In genomic region chr17:42677921-42678781, GRCh38 we compare ENCODE assay signal across 1 cellular context.
TF ChIP-seq lines count a peak whose summit lies in the region.

No MANE protein-coding gene starts in this region.

TF ChIP-seq in HepG2, 621 proteins besides CTCF, POLR2A, EP300 and RAD21 (continued from another document and continues in another):
- TF ChIP-seq ZNF318 (CRISPR knock-in tag; IDR thresholded peaks at IDR 0.05): no peak
- TF ChIP-seq NFE2L1 (CRISPR knock-in tag; IDR thresholded peaks at IDR 0.05; ENCODE audit: borderline replicate concordance): 0 out of 2 replicates have a peak, but pooled peaks have one; percentile 68
- TF ChIP-seq SNRNP70 (IDR thresholded peaks at IDR 0.05; ENCODE audit: low read depth, low read length): no peak
- TF ChIP-seq ZMAT3 (CRISPR knock-in tag; conservative IDR thresholded peaks at IDR 0.05): no peak; the same call in 1 of the 2 replicates
- TF ChIP-seq CSRNP2 (CRISPR knock-in tag; conservative IDR thresholded peaks at IDR 0.05; ENCODE audit: low read depth): no peak
- no peak for TF ChIP-seq MATR3 (CRISPR knock-in tag; IDR thresholded peaks at IDR 0.05)
- no peak for TF ChIP-seq ELF4 (CRISPR knock-in tag; IDR thresholded peaks at IDR 0.05; ENCODE audit: borderline replicate concordance)
- TF ChIP-seq ZNF549 (CRISPR knock-in tag; IDR thresholded peaks at IDR 0.05): no peak; the same call in 1 of the 2 replicates
- peak; percentile 94 for TF ChIP-seq MAFG (CRISPR knock-in tag; IDR thresholded peaks at IDR 0.05)
- TF ChIP-seq ZNF225 (CRISPR knock-in tag; IDR thresholded peaks at IDR 0.05): peak; percentile 70
- no peak for TF ChIP-seq TRIM22 (IDR thresholded peaks at IDR 0.05)
- TF ChIP-seq ZBTB39 (CRISPR knock-in tag; IDR thresholded peaks at IDR 0.05): no peak
- peak; percentile 89 for TF ChIP-seq RBFOX2 (IDR thresholded peaks at IDR 0.05; ENCODE audit: low read depth, low read length)
- peak; percentile 50; the same call in 1 of the 2 replicates for TF ChIP-seq ZNF280B (CRISPR knock-in tag; IDR thresholded peaks at IDR 0.05; ENCODE audit: borderline replicate concordance)
- TF ChIP-seq HDAC6 (IDR thresholded peaks at IDR 0.05; ENCODE audit: low read depth, low read length): no peak
- TF ChIP-seq TFE3 (CRISPR knock-in tag; IDR thresholded peaks at IDR 0.05): peak; percentile 71
- TF ChIP-seq ZNF703 (CRISPR knock-in tag; IDR thresholded peaks at IDR 0.05; ENCODE audit: borderline replicate concordance): no peak
- TF ChIP-seq PLRG1 (conservative IDR thresholded peaks at IDR 0.05): no peak
- no peak for TF ChIP-seq ZNF772 (CRISPR knock-in tag; IDR thresholded peaks at IDR 0.05)
- TF ChIP-seq PHF5A (CRISPR knock-in tag; IDR thresholded peaks at IDR 0.05; ENCODE audit: low read depth, unreplicated experiment): no peak
- no peak for TF ChIP-seq MTF1 (CRISPR knock-in tag; IDR thresholded peaks at IDR 0.05)
- TF ChIP-seq RORA (CRISPR knock-in tag; IDR thresholded peaks at IDR 0.05): no peak
- no peak; the same call in 1 of the 2 replicates for TF ChIP-seq ZSCAN29 (CRISPR knock-in tag; conservative IDR thresholded peaks at IDR 0.05)
- no peak; the same call in 1 of the 2 replicates for TF ChIP-seq ESRRA (CRISPR knock-in tag; IDR thresholded peaks at IDR 0.05; ENCODE audit: low read depth)
- no peak for TF ChIP-seq GRHL1 (CRISPR knock-in tag; conservative IDR thresholded peaks at IDR 0.05)
- TF ChIP-seq ZNF607 (CRISPR knock-in tag; IDR thresholded peaks at IDR 0.05; ENCODE audit: borderline replicate concordance): 0 out of 2 replicates have a peak, but pooled peaks have one; percentile 22
- TF ChIP-seq THRA (CRISPR knock-in tag; IDR thresholded peaks at IDR 0.05; ENCODE audit: borderline replicate concordance): peak; percentile 57; the same call in 1 of the 2 replicates
- peak; percentile 92 for TF ChIP-seq RBM39 (IDR thresholded peaks at IDR 0.05; ENCODE audit: low read depth, low read length, poor library complexity, severe bottlenecking)
- TF ChIP-seq ZFP36 (IDR thresholded peaks at IDR 0.05; ENCODE audit: borderline replicate concordance, low read depth, low read length, partially characterized antibody): no peak
- peak; percentile 40; the same call in 1 of the 2 replicates for TF ChIP-seq TMF1 (CRISPR knock-in tag; IDR thresholded peaks at IDR 0.05; ENCODE audit: low read depth)
- TF ChIP-seq SNAPC5 (CRISPR knock-in tag; IDR thresholded peaks at IDR 0.05; ENCODE audit: borderline replicate concordance): no peak
- TF ChIP-seq ZNF598 (CRISPR knock-in tag; IDR thresholded peaks at IDR 0.05; ENCODE audit: borderline replicate concordance): no peak
- peak; percentile 87; the same call in 1 of the 2 replicates for TF ChIP-seq FIP1L1 (IDR thresholded peaks at IDR 0.05; ENCODE audit: borderline replicate concordance, insufficient read depth, low read depth, low read length)
- TF ChIP-seq ZSCAN9 (CRISPR knock-in tag; IDR thresholded peaks at IDR 0.05; ENCODE audit: borderline replicate concordance): peak; percentile 59; the same call in 1 of the 2 replicates
- no peak for TF ChIP-seq ZNF251 (CRISPR knock-in tag; IDR thresholded peaks at IDR 0.05)
- peak; percentile 4; the same call in 1 of the 2 replicates for TF ChIP-seq ZNF784 (CRISPR knock-in tag; IDR thresholded peaks at IDR 0.05; ENCODE audit: borderline replicate concordance)
- no peak for TF ChIP-seq HOXA9 (CRISPR knock-in tag; IDR thresholded peaks at IDR 0.05; ENCODE audit: borderline replicate concordance)
- peak; percentile 12; the same call in 1 of the 2 replicates for TF ChIP-seq CREB1 (IDR thresholded peaks at IDR 0.05)
- peak; percentile 43; the same call in 1 of the 2 replicates for TF ChIP-seq CREB1 (CRISPR knock-in tag; IDR thresholded peaks at IDR 0.05)
